ENCODE assay signal across 13 cellular contexts in genomic region chr11:940496-941135, GRCh38. TPM values are rescaled to one million over a fixed set of nuclear protein-coding genes. Genes with fewer than 3 reads are reported as not detected.
A peak's percentile ranks its signal among the peaks of the same experiment; 100 is the strongest.
DNase-seq lines count a peak whose midpoint lies in the region; ATAC-seq and TF ChIP-seq lines count a peak whose summit lies in the region.
"Had no signal": no experiment of that assay in that cellular context is flagged by ENCODE, and none has a peak within 500 bp of the region (broad histone marks: within the 10 kb centered on the region; RNA-seq: fewer than 3 reads in every experiment).

No MANE protein-coding gene starts in this region.

- H3K36me3 ChIP-seq in iPS-18a (ENCODE audit: control insufficient read depth, low read depth, low read length) (no peaks in the 10 kb centered on the region), colonic mucosa (no peaks in the 10 kb centered on the region)
- H3K36me3 ChIP-seq: thoracic aorta had no signal

- no peak overlapping the region for H3K9ac ChIP-seq in iPS-18a (ENCODE audit: low read length)
- no peak overlapping the region for H3K9ac ChIP-seq in colonic mucosa (ENCODE audit: low read depth in 2 of 2, low read length in 2 of 2)
- H3K9ac ChIP-seq: parathyroid adenoma had no signal

- H3K4me1 ChIP-seq in iPS-18a (ENCODE audit: control insufficient read depth, low read depth, low read length), result peaks cover 61% of the 10 kb centered on the region
- no peaks in the 10 kb centered on the region for H3K4me1 ChIP-seq in colonic mucosa
- H3K4me1 ChIP-seq: parathyroid adenoma had no signal

- H3K4me1 Mint-ChIP-seq in activated naive CD4-positive, alpha-beta T cell treated with anti-CD3 and anti-CD28 coated beads, Interleukin-2, amount 10 ng/mL, durations not matched to agents 7 days and 5 days, result peaks cover 35% of the 10 kb centered on the region
- H3K4me1 Mint-ChIP-seq in activated T-helper 2 cell treated with anti-CD3 and anti-CD28 coated beads, Interferon-gamma antibody, Interleukin-2, Interleukin-4, amounts not matched to agents 10 μg/mL and 5 μg/mL and 100 μg/mL, durations not matched to agents 14 hours and 24 hours and 36 hours (ENCODE audit: low read depth), result peaks cover 16% of the 10 kb centered on the region
- peaks cover 55% of the 10 kb centered on the region for H3K4me1 Mint-ChIP-seq in stimulated activated effector memory CD8-positive, alpha-beta T cell treated with anti-CD3 and anti-CD28 coated beads, Interleukin-12 subunit alpha, Interleukin-12 subunit beta, amount 100 ng/mL, for 72 hours

- peak overlapping the region; percentile 66 for H3K27ac Mint-ChIP-seq in activated naive CD4-positive, alpha-beta T cell treated with anti-CD3 and anti-CD28 coated beads, Interleukin-2, amount 10 ng/mL, durations not matched to agents 7 days and 5 days
- H3K27ac Mint-ChIP-seq in activated T-helper 2 cell treated with anti-CD3 and anti-CD28 coated beads, Interferon-gamma antibody, Interleukin-2, Interleukin-4, amounts not matched to agents 10 μg/mL and 5 μg/mL and 100 μg/mL, durations not matched to agents 14 hours and 24 hours and 36 hours, result peak overlapping the region; percentile 29
- peak overlapping the region; percentile 65 for H3K27ac Mint-ChIP-seq in stimulated activated effector memory CD8-positive, alpha-beta T cell treated with anti-CD3 and anti-CD28 coated beads, Interleukin-12 subunit alpha, Interleukin-12 subunit beta, amount 100 ng/mL, for 72 hours

- H3K9me3 ChIP-seq in iPS-18a (ENCODE audit: control insufficient read depth, low read depth, low read length) (no peaks in the 10 kb centered on the region), colonic mucosa (no peaks in the 10 kb centered on the region)
- H3K9me3 ChIP-seq: thoracic aorta had no signal

- no peaks in the 10 kb centered on the region for H3K27me3 ChIP-seq in iPS-18a (ENCODE audit: control insufficient read depth, insufficient read depth, low read length)
- H3K27me3 ChIP-seq in colonic mucosa, result no peaks in the 10 kb centered on the region

- intact Hi-C loops in activated T-helper 2 cell treated with anti-CD3 and anti-CD28 coated beads, Interferon-gamma antibody, Interleukin-2, Interleukin-4, amounts not matched to agents 10 μg/mL and 5 μg/mL and 100 μg/mL, durations not matched to agents 14 hours and 24 hours and 36 hours (cut with micrococcal nuclease), result no loop called here
- intact Hi-C loops in colonic mucosa (cut with DNase I), result no loop called here

- H3K4me3 Mint-ChIP-seq in activated naive CD4-positive, alpha-beta T cell treated with anti-CD3 and anti-CD28 coated beads, Interleukin-2, amount 10 ng/mL, durations not matched to agents 7 days and 5 days, result peak overlapping the region; percentile 10
- H3K4me3 Mint-ChIP-seq in activated T-helper 2 cell treated with anti-CD3 and anti-CD28 coated beads, Interferon-gamma antibody, Interleukin-2, Interleukin-4, amounts not matched to agents 10 μg/mL and 5 μg/mL and 100 μg/mL, durations not matched to agents 14 hours and 24 hours and 36 hours (ENCODE audit: low read depth), result no peak overlapping the region
- H3K4me3 Mint-ChIP-seq in stimulated activated effector memory CD8-positive, alpha-beta T cell treated with anti-CD3 and anti-CD28 coated beads, Interleukin-12 subunit alpha, Interleukin-12 subunit beta, amount 100 ng/mL, for 72 hours, result no peak overlapping the region

- DNase-seq in activated naive CD4-positive, alpha-beta T cell treated with anti-CD3 and anti-CD28 coated beads, Interleukin-2, amount 10 ng/mL, durations not matched to agents 7 days and 5 days, result no peak
- DNase-seq in activated naive CD4-positive, alpha-beta T cell treated with Interleukin-2 at 50 U/mL for 16 hours, result no peak
- no peak for DNase-seq in activated T-helper 2 cell treated with anti-CD3 and anti-CD28 coated beads, Interferon-gamma antibody, Interleukin-2, Interleukin-4, amounts not matched to agents 10 μg/mL and 5 μg/mL and 100 μg/mL, durations not matched to agents 14 hours and 24 hours and 36 hours (ENCODE audit: low spot score)
- no peak for DNase-seq in stimulated activated effector memory CD8-positive, alpha-beta T cell treated with anti-CD3 and anti-CD28 coated beads, Interleukin-12 subunit alpha, Interleukin-12 subunit beta, amount 100 ng/mL, for 72 hours (ENCODE audit: low spot score in 2 of 2)
- no peak for DNase-seq in NCI-H748 treated with DMSO at 0.1 percent for 48 hours (lab: John Stamatoyannopoulos, UW)
- no peak for DNase-seq in colonic mucosa
- DNase-seq: GF-D8, NCI-H1694, PC-9 had no signal

- H3K27ac ChIP-seq in iPS-18a (ENCODE audit: low read length), result no peak overlapping the region
- no peak overlapping the region for H3K27ac ChIP-seq in colonic mucosa
- H3K27ac ChIP-seq: parathyroid adenoma, PC-9, thoracic aorta had no signal

- no peak for TF ChIP-seq CTCF in colonic mucosa (IDR thresholded peaks at IDR 0.05)

- no peaks in the 10 kb centered on the region for H3K27me3 Mint-ChIP-seq in activated naive CD4-positive, alpha-beta T cell treated with anti-CD3 and anti-CD28 coated beads, Interleukin-2, amount 10 ng/mL, durations not matched to agents 7 days and 5 days
- no peaks in the 10 kb centered on the region for H3K27me3 Mint-ChIP-seq in activated T-helper 2 cell treated with anti-CD3 and anti-CD28 coated beads, Interferon-gamma antibody, Interleukin-2, Interleukin-4, amounts not matched to agents 10 μg/mL and 5 μg/mL and 100 μg/mL, durations not matched to agents 14 hours and 24 hours and 36 hours (ENCODE audit: low read depth)

- CTCF ChIA-PET in activated naive CD4-positive, alpha-beta T cell treated with anti-CD3 and anti-CD28 coated beads, Interleukin-2, amount 10 ng/mL, durations not matched to agents 7 days and 5 days (lab: Charles Lee), result no interaction called here

- ATAC-seq in stimulated activated effector memory CD8-positive, alpha-beta T cell treated with anti-CD3 and anti-CD28 coated beads, Interleukin-12 subunit alpha, Interleukin-12 subunit beta, amount 100 ng/mL, for 72 hours, result no peak
- no peak for ATAC-seq in GM21367 (IDR thresholded peaks at IDR 0.05; ENCODE audit: unreplicated experiment)

- no peaks in the 10 kb centered on the region for H3K9me3 Mint-ChIP-seq in activated naive CD4-positive, alpha-beta T cell treated with anti-CD3 and anti-CD28 coated beads, Interleukin-2, amount 10 ng/mL, durations not matched to agents 7 days and 5 days
- no peaks in the 10 kb centered on the region for H3K9me3 Mint-ChIP-seq in activated T-helper 2 cell treated with anti-CD3 and anti-CD28 coated beads, Interferon-gamma antibody, Interleukin-2, Interleukin-4, amounts not matched to agents 10 μg/mL and 5 μg/mL and 100 μg/mL, durations not matched to agents 14 hours and 24 hours and 36 hours
- no peaks in the 10 kb centered on the region for H3K9me3 Mint-ChIP-seq in stimulated activated effector memory CD8-positive, alpha-beta T cell treated with anti-CD3 and anti-CD28 coated beads, Interleukin-12 subunit alpha, Interleukin-12 subunit beta, amount 100 ng/mL, for 72 hours

- H3K4me3 ChIP-seq in iPS-18a (ENCODE audit: low read length) (peak overlapping the region; percentile 20), colonic mucosa (no peak overlapping the region)
- H3K4me3 ChIP-seq: PC-9, thoracic aorta had no signal

- peaks cover 25% of the 10 kb centered on the region for H3K36me3 Mint-ChIP-seq in activated naive CD4-positive, alpha-beta T cell treated with anti-CD3 and anti-CD28 coated beads, Interleukin-2, amount 10 ng/mL, durations not matched to agents 7 days and 5 days
- H3K36me3 Mint-ChIP-seq in activated T-helper 2 cell treated with anti-CD3 and anti-CD28 coated beads, Interferon-gamma antibody, Interleukin-2, Interleukin-4, amounts not matched to agents 10 μg/mL and 5 μg/mL and 100 μg/mL, durations not matched to agents 14 hours and 24 hours and 36 hours (ENCODE audit: low read depth), result peaks cover 20% of the 10 kb centered on the region
- H3K36me3 Mint-ChIP-seq in stimulated activated effector memory CD8-positive, alpha-beta T cell treated with anti-CD3 and anti-CD28 coated beads, Interleukin-12 subunit alpha, Interleukin-12 subunit beta, amount 100 ng/mL, for 72 hours, result peaks cover 15% of the 10 kb centered on the region

RNA-seq across cellular contexts. Expression of gene AP2A2, which starts 14.9 kb away (rescaled TPM):
- 61.3 and 63.2 TPM in 2 replicates for total RNA-seq in activated T-helper 2 cell treated with anti-CD3 and anti-CD28 coated beads, Interferon-gamma antibody, Interleukin-2, Interleukin-4, amounts not matched to agents 10 μg/mL and 5 μg/mL and 100 μg/mL, durations not matched to agents 14 hours and 24 hours and 36 hours
- total RNA-seq in colonic mucosa, result 10 to 100 TPM; 69.4 to 72.5 TPM

RNA-seq across cellular contexts. Expression of gene CHID1, which starts 30.0 kb away (rescaled TPM):
- total RNA-seq in activated T-helper 2 cell treated with anti-CD3 and anti-CD28 coated beads, Interferon-gamma antibody, Interleukin-2, Interleukin-4, amounts not matched to agents 10 μg/mL and 5 μg/mL and 100 μg/mL, durations not matched to agents 14 hours and 24 hours and 36 hours, result 89.0 and 96.0 TPM in 2 replicates
- total RNA-seq in colonic mucosa, result 100 to 1,000 TPM in 1 of 2 donors, 10 to 100 TPM in 1; 46.4 to 113 TPM
